1 cellular context compared by ENCODE assay signal in the genomic region with DNA sequence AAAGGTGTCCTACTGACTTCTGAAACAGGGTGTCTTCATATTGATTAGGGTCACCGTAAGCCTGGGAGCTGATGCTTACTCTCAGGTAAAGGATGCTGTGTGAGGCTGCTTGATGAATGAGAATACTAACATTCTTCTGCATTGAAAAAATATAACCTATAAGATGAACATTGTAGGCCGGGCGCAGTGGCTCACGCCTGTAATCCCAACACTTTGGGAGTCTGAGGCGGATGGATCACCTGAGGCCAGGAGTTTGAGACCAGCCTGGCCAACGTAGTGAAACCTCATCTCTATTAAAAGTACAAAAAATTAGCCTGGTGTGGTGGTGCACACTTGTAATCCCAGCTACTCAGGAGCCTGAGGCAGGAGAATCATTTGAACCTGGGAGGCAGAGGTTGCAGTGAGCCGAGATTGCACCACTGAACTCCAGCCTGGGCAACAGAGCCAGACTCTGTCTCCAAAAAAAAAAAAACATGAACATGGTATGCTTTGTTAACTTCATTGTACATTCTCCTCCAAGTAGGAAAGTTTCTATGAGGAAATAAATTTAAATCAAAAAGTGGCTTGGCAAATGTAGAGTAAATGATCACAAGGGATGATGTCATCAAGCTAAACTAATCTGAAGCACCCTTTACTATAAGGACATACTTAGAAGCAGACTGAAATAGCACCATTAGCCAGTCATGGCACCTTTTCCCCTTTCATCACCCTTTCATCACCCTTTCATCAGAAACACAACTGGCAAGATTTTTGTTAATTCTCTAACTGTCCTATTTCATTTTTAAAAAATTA.
TF ChIP-seq lines count a peak whose summit lies in the region.

No MANE protein-coding gene starts in this region.

TF ChIP-seq in neural cell, 6 proteins besides CTCF, POLR2A, EP300 and RAD21:
- TF ChIP-seq, protein P1, sequence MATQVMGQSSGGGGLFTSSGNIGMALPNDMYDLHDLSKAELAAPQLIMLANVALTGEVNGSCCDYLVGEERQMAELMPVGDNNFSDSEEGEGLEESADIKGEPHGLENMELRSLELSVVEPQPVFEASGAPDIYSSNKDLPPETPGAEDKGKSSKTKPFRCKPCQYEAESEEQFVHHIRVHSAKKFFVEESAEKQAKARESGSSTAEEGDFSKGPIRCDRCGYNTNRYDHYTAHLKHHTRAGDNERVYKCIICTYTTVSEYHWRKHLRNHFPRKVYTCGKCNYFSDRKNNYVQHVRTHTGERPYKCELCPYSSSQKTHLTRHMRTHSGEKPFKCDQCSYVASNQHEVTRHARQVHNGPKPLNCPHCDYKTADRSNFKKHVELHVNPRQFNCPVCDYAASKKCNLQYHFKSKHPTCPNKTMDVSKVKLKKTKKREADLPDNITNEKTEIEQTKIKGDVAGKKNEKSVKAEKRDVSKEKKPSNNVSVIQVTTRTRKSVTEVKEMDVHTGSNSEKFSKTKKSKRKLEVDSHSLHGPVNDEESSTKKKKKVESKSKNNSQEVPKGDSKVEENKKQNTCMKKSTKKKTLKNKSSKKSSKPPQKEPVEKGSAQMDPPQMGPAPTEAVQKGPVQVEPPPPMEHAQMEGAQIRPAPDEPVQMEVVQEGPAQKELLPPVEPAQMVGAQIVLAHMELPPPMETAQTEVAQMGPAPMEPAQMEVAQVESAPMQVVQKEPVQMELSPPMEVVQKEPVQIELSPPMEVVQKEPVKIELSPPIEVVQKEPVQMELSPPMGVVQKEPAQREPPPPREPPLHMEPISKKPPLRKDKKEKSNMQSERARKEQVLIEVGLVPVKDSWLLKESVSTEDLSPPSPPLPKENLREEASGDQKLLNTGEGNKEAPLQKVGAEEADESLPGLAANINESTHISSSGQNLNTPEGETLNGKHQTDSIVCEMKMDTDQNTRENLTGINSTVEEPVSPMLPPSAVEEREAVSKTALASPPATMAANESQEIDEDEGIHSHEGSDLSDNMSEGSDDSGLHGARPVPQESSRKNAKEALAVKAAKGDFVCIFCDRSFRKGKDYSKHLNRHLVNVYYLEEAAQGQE (IDR thresholded peaks at IDR 0.05; ENCODE audit: borderline replicate concordance), result no peak
- TF ChIP-seq POLR2AphosphoS5 (IDR thresholded peaks at IDR 0.05), result no peak
- TF ChIP-seq TAF1 (IDR thresholded peaks at IDR 0.05; ENCODE audit: low read depth), result no peak
